ENCODE assay signal across 6 cellular contexts in genomic region chr10:46375406-46375805, GRCh38. TPM values are rescaled to one million over a fixed set of nuclear protein-coding genes. Genes with fewer than 3 reads are reported as not detected.
"Had no signal": no experiment of that assay in that cellular context is flagged by ENCODE, and none has a peak within 500 bp of the region (broad histone marks: within the 10 kb centered on the region; RNA-seq: fewer than 3 reads in every experiment).

A gene with protein sequence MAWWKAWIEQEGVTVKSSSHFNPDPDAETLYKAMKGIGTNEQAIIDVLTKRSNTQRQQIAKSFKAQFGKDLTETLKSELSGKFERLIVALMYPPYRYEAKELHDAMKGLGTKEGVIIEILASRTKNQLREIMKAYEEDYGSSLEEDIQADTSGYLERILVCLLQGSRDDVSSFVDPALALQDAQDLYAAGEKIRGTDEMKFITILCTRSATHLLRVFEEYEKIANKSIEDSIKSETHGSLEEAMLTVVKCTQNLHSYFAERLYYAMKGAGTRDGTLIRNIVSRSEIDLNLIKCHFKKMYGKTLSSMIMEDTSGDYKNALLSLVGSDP (plus strand): TSS chr10:46375776. CDS start chr10:46375852, 76 bp downstream.

RNA-seq across cellular contexts. Expression of the gene that starts here (rescaled TPM):
- total RNA-seq: activated CD4-positive, alpha-beta memory T cell treated with anti-CD3 and anti-CD28 coated beads for 36 hours; activated naive CD8-positive, alpha-beta T cell treated with anti-CD3 and anti-CD28 coated beads for 36 hours; frontal cortex; left colon; mucosa of descending colon had no signal
- polyA plus RNA-seq: sigmoid colon had no signal
